Comparison of ENCODE assay signal across 16 cellular contexts in the genomic region with DNA sequence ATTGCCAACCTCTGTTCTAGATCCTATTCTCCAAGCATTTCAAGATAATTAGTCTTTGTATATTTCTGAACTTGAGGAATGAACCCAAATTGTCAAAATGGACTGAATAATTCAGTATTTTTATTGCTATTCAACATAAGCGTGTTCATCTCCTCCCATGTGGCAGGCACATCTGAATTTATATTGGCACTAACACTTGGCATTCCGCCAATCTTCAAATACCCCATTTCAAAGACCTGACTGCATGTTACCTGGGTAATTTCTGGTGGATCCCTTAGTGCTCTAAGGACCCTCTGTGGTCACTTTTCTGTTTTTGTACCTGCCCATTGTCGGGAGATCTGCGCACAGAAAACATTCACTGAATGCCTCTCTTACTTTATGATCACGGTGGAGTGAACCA.
"Had no signal": no experiment of that assay in that cellular context is flagged by ENCODE, and none has a peak within 500 bp of the region (broad histone marks: within the 10 kb centered on the region; RNA-seq: fewer than 3 reads in every experiment).

No MANE protein-coding gene starts in this region.

- H3K27ac ChIP-seq: ovary, right lobe of liver had no signal

- H3K9me3 Mint-ChIP-seq: activated CD8-positive, alpha-beta T cell treated with anti-CD3 and anti-CD28 coated beads for 36 hours; activated naive CD8-positive, alpha-beta T cell treated with anti-CD3 and anti-CD28 coated beads for 36 hours; activated T-cell treated with anti-CD3 and anti-CD28 coated beads, Interleukin-2, amount 50 U/mL, for 4 hours had no signal

- H3K27ac Mint-ChIP-seq: activated CD8-positive, alpha-beta T cell treated with anti-CD3 and anti-CD28 coated beads for 36 hours; activated naive CD8-positive, alpha-beta T cell treated with anti-CD3 and anti-CD28 coated beads for 36 hours; naive thymus-derived CD4-positive, alpha-beta T cell; WTC11 had no signal

- H3K9me3 ChIP-seq: colonic mucosa, ovary, right lobe of liver, thoracic aorta had no signal

- H3K4me1 ChIP-seq: colonic mucosa, right lobe of liver had no signal

- H3K4me3 ChIP-seq: colonic mucosa, lung, ovary, right lobe of liver, thoracic aorta had no signal

- H3K4me3 Mint-ChIP-seq: activated CD8-positive, alpha-beta T cell treated with anti-CD3 and anti-CD28 coated beads for 36 hours; activated naive CD8-positive, alpha-beta T cell treated with anti-CD3 and anti-CD28 coated beads for 36 hours; activated T-cell treated with anti-CD3 and anti-CD28 coated beads, Interleukin-2, amount 50 U/mL, for 4 hours; brain; naive thymus-derived CD4-positive, alpha-beta T cell; WTC11 had no signal

- H3K36me3 Mint-ChIP-seq: activated naive CD8-positive, alpha-beta T cell treated with anti-CD3 and anti-CD28 coated beads for 36 hours; naive thymus-derived CD4-positive, alpha-beta T cell had no signal

- DNase-seq: activated CD4-positive, alpha-beta T cell treated with anti-CD3 and anti-CD28 coated beads for 48 hours; activated CD8-positive, alpha-beta T cell treated with anti-CD3 and anti-CD28 coated beads for 36 hours; activated gamma-delta T cell treated with Interleukin-2 at 50 U/mL for 16 hours; activated naive CD8-positive, alpha-beta T cell treated with anti-CD3 and anti-CD28 coated beads for 36 hours; activated T-cell treated with anti-CD3 and anti-CD28 coated beads, Interleukin-2, amount 50 U/mL, for 4 hours; amygdala; central memory CD4-positive, alpha-beta T cell; colonic mucosa; naive thymus-derived CD4-positive, alpha-beta T cell; ovary; right lobe of liver had no signal

- H3K4me1 Mint-ChIP-seq: activated naive CD8-positive, alpha-beta T cell treated with anti-CD3 and anti-CD28 coated beads for 36 hours; naive thymus-derived CD4-positive, alpha-beta T cell had no signal

- H3K27me3 ChIP-seq: colonic mucosa, ovary, right lobe of liver had no signal

- H3K27me3 Mint-ChIP-seq: brain had no signal

- H3K36me3 ChIP-seq: colonic mucosa, ovary, right lobe of liver, thoracic aorta had no signal

- ATAC-seq: activated CD8-positive, alpha-beta T cell treated with anti-CD3 and anti-CD28 coated beads for 36 hours; activated T-cell treated with anti-CD3 and anti-CD28 coated beads, Interleukin-2, amount 50 U/mL, for 4 hours; esophagus mucosa; naive thymus-derived CD4-positive, alpha-beta T cell; right lobe of liver; WTC11 had no signal
